ENCODE assay signal across 19 cellular contexts in genomic region chr21:25583370-25584133, GRCh38. TPM values are rescaled to one million over a fixed set of nuclear protein-coding genes. Genes with fewer than 3 reads are reported as not detected.
DNase-seq lines count a peak whose midpoint lies in the region; ATAC-seq, FAIRE-seq and TF ChIP-seq lines count a peak whose summit lies in the region.
"Had no signal": no experiment of that assay in that cellular context is flagged by ENCODE, and none has a peak within 500 bp of the region (broad histone marks: within the 10 kb centered on the region; RNA-seq: fewer than 3 reads in every experiment).

No MANE protein-coding gene starts in this region.

- intact Hi-C loops in activated T-helper 1 cell treated with anti-CD3 and anti-CD28 coated beads, Interleukin-12 subunit alpha, Interleukin-12 subunit beta, Interleukin-2, Interleukin-4 antibody, amounts not matched to agents 30 ng/mL and 10 ng/mL and 1 ng/mL, durations not matched to agents 14 hours and 24 hours and 36 hours (cut with micrococcal nuclease), result no loop called here
- intact Hi-C loops in pancreas (cut with DNase I), result no loop called here

- no peaks in the 10 kb centered on the region for H3K27me3 ChIP-seq in pancreas
- H3K27me3 ChIP-seq: breast epithelium, ovary, SJSA1, testis had no signal

- DNase-seq in activated CD4-positive, alpha-beta T cell treated with anti-CD3 and anti-CD28 coated beads, Interleukin-2, amount 10 ng/mL, durations not matched to agents 7 days and 5 days, result no peak
- no peak for DNase-seq in activated CD4-positive, alpha-beta T cell treated with anti-CD3 and anti-CD28 coated beads, Interleukin-2, amount 50 U/mL, for 1 hour
- DNase-seq in GM12891 (ENCODE audit: insufficient read length, low spot score), result no peak
- no peak for DNase-seq in activated T-helper 1 cell treated with anti-CD3 and anti-CD28 coated beads, Interleukin-12 subunit alpha, Interleukin-12 subunit beta, Interleukin-2, Interleukin-4 antibody, amounts not matched to agents 30 ng/mL and 10 ng/mL and 1 ng/mL, durations not matched to agents 14 hours and 24 hours and 36 hours (ENCODE audit: low spot score)
- DNase-seq in nephron progenitor cell, result no peak
- DNase-seq in pancreas, result no peak
- DNase-seq in GM19238 (ENCODE audit: insufficient read length, low spot score), result no peak
- DNase-seq in NCI-H524 treated with DMSO at 0.1 percent for 48 hours (lab: John Stamatoyannopoulos, UW), result no peak
- DNase-seq: Caco-2; dermis blood vessel endothelial cell; mucosa of descending colon; NCI-H1694 treated with DMSO at 0.1 percent for 48 hours; NCI-H526; ovary; stimulated activated CD4-positive, alpha-beta T cell treated with anti-CD3 and anti-CD28 coated beads, Interleukin-2, amount 100 ng/mL, for 48 hours; testis had no signal

- peaks cover 36% of the 10 kb centered on the region for H3K4me1 Mint-ChIP-seq in activated CD4-positive, alpha-beta T cell treated with anti-CD3 and anti-CD28 coated beads, Interleukin-2, amount 10 ng/mL, durations not matched to agents 7 days and 5 days
- H3K4me1 Mint-ChIP-seq in activated T-helper 1 cell treated with anti-CD3 and anti-CD28 coated beads, Interleukin-12 subunit alpha, Interleukin-12 subunit beta, Interleukin-2, Interleukin-4 antibody, amounts not matched to agents 30 ng/mL and 10 ng/mL and 1 ng/mL, durations not matched to agents 14 hours and 24 hours and 36 hours (ENCODE audit: low read depth), result peaks cover 20% of the 10 kb centered on the region
- no peaks in the 10 kb centered on the region for H3K4me1 Mint-ChIP-seq in nephron progenitor cell

- H3K9me3 ChIP-seq in pancreas, result no peaks in the 10 kb centered on the region
- H3K9me3 ChIP-seq: breast epithelium, Caco-2, mucosa of descending colon, ovary, SJSA1, testis had no signal

- CTCF ChIA-PET in activated CD4-positive, alpha-beta T cell treated with anti-CD3 and anti-CD28 coated beads, Interleukin-2, amount 10 ng/mL, durations not matched to agents 7 days and 5 days (lab: Charles Lee), result no interaction called here

- H3K27ac Mint-ChIP-seq in activated CD4-positive, alpha-beta T cell treated with anti-CD3 and anti-CD28 coated beads, Interleukin-2, amount 10 ng/mL, durations not matched to agents 7 days and 5 days, result peak overlapping the region; percentile 14
- peak overlapping the region; percentile 24 for H3K27ac Mint-ChIP-seq in activated T-helper 1 cell treated with anti-CD3 and anti-CD28 coated beads, Interleukin-12 subunit alpha, Interleukin-12 subunit beta, Interleukin-2, Interleukin-4 antibody, amounts not matched to agents 30 ng/mL and 10 ng/mL and 1 ng/mL, durations not matched to agents 14 hours and 24 hours and 36 hours
- peak overlapping the region; percentile 35 for H3K27ac Mint-ChIP-seq in nephron progenitor cell

- H3K27ac ChIP-seq in pancreas, result no peak overlapping the region
- H3K27ac ChIP-seq: breast epithelium, ovary, SJSA1, testis had no signal

- peak; percentile 52; the same call in 1 of the 2 replicates for TF ChIP-seq POLR2A in GM12891 (IDR thresholded peaks at IDR 0.05; ENCODE audit: low read depth, low read length)

- peaks cover 0 to 6% (median 4%) of the 10 kb centered on the region in 3 donors for H3K4me1 ChIP-seq in pancreas
- H3K4me1 ChIP-seq: breast epithelium, Caco-2, SJSA1, testis had no signal

- FAIRE-seq in GM12891 (lab: Jason Lieb, UNC) (peak; percentile 82), pancreas (lab: Jason Lieb, UNC) (no peak)

- POLR2A ChIA-PET in activated CD4-positive, alpha-beta T cell treated with anti-CD3 and anti-CD28 coated beads, Interleukin-2, amount 10 ng/mL, durations not matched to agents 7 days and 5 days (lab: Charles Lee), result no interaction called here

- peaks cover 3% of the 10 kb centered on the region for H3K9me3 Mint-ChIP-seq in activated CD4-positive, alpha-beta T cell treated with anti-CD3 and anti-CD28 coated beads, Interleukin-2, amount 10 ng/mL, durations not matched to agents 7 days and 5 days
- H3K9me3 Mint-ChIP-seq in activated T-helper 1 cell treated with anti-CD3 and anti-CD28 coated beads, Interleukin-12 subunit alpha, Interleukin-12 subunit beta, Interleukin-2, Interleukin-4 antibody, amounts not matched to agents 30 ng/mL and 10 ng/mL and 1 ng/mL, durations not matched to agents 14 hours and 24 hours and 36 hours, result no peaks in the 10 kb centered on the region
- peaks cover 4% of the 10 kb centered on the region for H3K9me3 Mint-ChIP-seq in nephron progenitor cell

- no peak overlapping the region for H3K4me3 Mint-ChIP-seq in activated CD4-positive, alpha-beta T cell treated with anti-CD3 and anti-CD28 coated beads, Interleukin-2, amount 10 ng/mL, durations not matched to agents 7 days and 5 days
- H3K4me3 Mint-ChIP-seq in activated T-helper 1 cell treated with anti-CD3 and anti-CD28 coated beads, Interleukin-12 subunit alpha, Interleukin-12 subunit beta, Interleukin-2, Interleukin-4 antibody, amounts not matched to agents 30 ng/mL and 10 ng/mL and 1 ng/mL, durations not matched to agents 14 hours and 24 hours and 36 hours, result no peak overlapping the region
- no peak overlapping the region for H3K4me3 Mint-ChIP-seq in nephron progenitor cell

- TF ChIP-seq CTCF in nephron progenitor cell (IDR thresholded peaks at IDR 0.05) (no peak), pancreas (IDR thresholded peaks at IDR 0.05) (no peak)

- H3K36me3 ChIP-seq in pancreas, result peaks cover 0 to 3% (median 0%) of the 10 kb centered on the region in 3 donors
- H3K36me3 ChIP-seq: breast epithelium, ovary had no signal

- peaks cover 50% of the 10 kb centered on the region for H3K36me3 Mint-ChIP-seq in activated CD4-positive, alpha-beta T cell treated with anti-CD3 and anti-CD28 coated beads, Interleukin-2, amount 10 ng/mL, durations not matched to agents 7 days and 5 days (ENCODE audit: low read depth)
- H3K36me3 Mint-ChIP-seq in activated T-helper 1 cell treated with anti-CD3 and anti-CD28 coated beads, Interleukin-12 subunit alpha, Interleukin-12 subunit beta, Interleukin-2, Interleukin-4 antibody, amounts not matched to agents 30 ng/mL and 10 ng/mL and 1 ng/mL, durations not matched to agents 14 hours and 24 hours and 36 hours (ENCODE audit: low read depth), result peaks cover 46% of the 10 kb centered on the region
- peaks cover 40% of the 10 kb centered on the region for H3K36me3 Mint-ChIP-seq in nephron progenitor cell (ENCODE audit: low read depth)

- no peaks in the 10 kb centered on the region for H3K27me3 Mint-ChIP-seq in activated CD4-positive, alpha-beta T cell treated with anti-CD3 and anti-CD28 coated beads, Interleukin-2, amount 10 ng/mL, durations not matched to agents 7 days and 5 days
- H3K27me3 Mint-ChIP-seq in activated T-helper 1 cell treated with anti-CD3 and anti-CD28 coated beads, Interleukin-12 subunit alpha, Interleukin-12 subunit beta, Interleukin-2, Interleukin-4 antibody, amounts not matched to agents 30 ng/mL and 10 ng/mL and 1 ng/mL, durations not matched to agents 14 hours and 24 hours and 36 hours (ENCODE audit: insufficient read depth), result no peaks in the 10 kb centered on the region
- no peaks in the 10 kb centered on the region for H3K27me3 Mint-ChIP-seq in nephron progenitor cell (ENCODE audit: low read depth, poor library complexity)

- no peak overlapping the region for H3K4me3 ChIP-seq in pancreas
- H3K4me3 ChIP-seq: breast epithelium, mucosa of descending colon, ovary, SJSA1, testis had no signal

- no peak for ATAC-seq in pancreas
- ATAC-seq: left lobe of liver, mucosa of descending colon had no signal

- 83 to 86% methylated on average over 5 of the region's 5 CpGs for WGBS in pancreas, 2 donors

TF ChIP-seq in GM12891, 5 proteins besides CTCF, POLR2A, EP300 and RAD21:
- TF ChIP-seq POLR2AphosphoS5 (IDR thresholded peaks at IDR 0.05; ENCODE audit: low read depth, low read length), result no peak; the same call in 1 of the 2 replicates
- peak; percentile 53; the same call in 1 of the 2 replicates for TF ChIP-seq POU2F2 (IDR thresholded peaks at IDR 0.05; ENCODE audit: low read depth, low read length)
- TF ChIP-seq PAX5 (IDR thresholded peaks at IDR 0.05; ENCODE audit: insufficient read depth, low read length, severe bottlenecking), result no peak
- no peak for TF ChIP-seq SPI1 (IDR thresholded peaks at IDR 0.05; ENCODE audit: low read depth, low read length)
- no peak for TF ChIP-seq TAF1 (IDR thresholded peaks at IDR 0.05; ENCODE audit: low read depth, low read length)

RNA-seq across cellular contexts. Expression of gene MRPL39, which starts 23.7 kb away (rescaled TPM):
- 10 to 100 TPM; 36.0 to 36.1 TPM for total RNA-seq in activated CD4-positive, alpha-beta T cell treated with anti-CD3 and anti-CD28 coated beads, Interleukin-2, amount 10 ng/mL, durations not matched to agents 7 days and 5 days
- 56.0 TPM for polyA plus RNA-seq in GM12891 (2012; ENCODE audit: low read depth, missing spikeins)
- 48.6 and 55.8 TPM in 2 replicates for total RNA-seq in activated T-helper 1 cell treated with anti-CD3 and anti-CD28 coated beads, Interleukin-12 subunit alpha, Interleukin-12 subunit beta, Interleukin-2, Interleukin-4 antibody, amounts not matched to agents 30 ng/mL and 10 ng/mL and 1 ng/mL, durations not matched to agents 14 hours and 24 hours and 36 hours
- 10 to 100 TPM in 4 of 6 donors, 1 to 10 TPM in 2; 9.6 to 14.7 (median 12.9) TPM for total RNA-seq in pancreas
- 10 to 100 TPM; 10.6 to 16.9 TPM for polyA plus RNA-seq in pancreas

RNA-seq across cellular contexts. Expression of gene JAM2, which starts 55.5 kb away (rescaled TPM):
- total RNA-seq in activated CD4-positive, alpha-beta T cell treated with anti-CD3 and anti-CD28 coated beads, Interleukin-2, amount 10 ng/mL, durations not matched to agents 7 days and 5 days, result under 1 TPM; 0.05 to 0.23 TPM
- 3.9 TPM for polyA plus RNA-seq in GM12891 (2012; ENCODE audit: low read depth, missing spikeins)
- 0.29 TPM in 2 replicates for total RNA-seq in activated T-helper 1 cell treated with anti-CD3 and anti-CD28 coated beads, Interleukin-12 subunit alpha, Interleukin-12 subunit beta, Interleukin-2, Interleukin-4 antibody, amounts not matched to agents 30 ng/mL and 10 ng/mL and 1 ng/mL, durations not matched to agents 14 hours and 24 hours and 36 hours
- total RNA-seq in pancreas, result 1 to 10 TPM; 1.4 to 5.2 (median 2.7) TPM
- 1 to 10 TPM; 2.4 to 8.5 TPM for polyA plus RNA-seq in pancreas
- total RNA-seq: SJSA1 had no signal
